Comparison of ENCODE assay signal across 8 cellular contexts in the genomic region with DNA sequence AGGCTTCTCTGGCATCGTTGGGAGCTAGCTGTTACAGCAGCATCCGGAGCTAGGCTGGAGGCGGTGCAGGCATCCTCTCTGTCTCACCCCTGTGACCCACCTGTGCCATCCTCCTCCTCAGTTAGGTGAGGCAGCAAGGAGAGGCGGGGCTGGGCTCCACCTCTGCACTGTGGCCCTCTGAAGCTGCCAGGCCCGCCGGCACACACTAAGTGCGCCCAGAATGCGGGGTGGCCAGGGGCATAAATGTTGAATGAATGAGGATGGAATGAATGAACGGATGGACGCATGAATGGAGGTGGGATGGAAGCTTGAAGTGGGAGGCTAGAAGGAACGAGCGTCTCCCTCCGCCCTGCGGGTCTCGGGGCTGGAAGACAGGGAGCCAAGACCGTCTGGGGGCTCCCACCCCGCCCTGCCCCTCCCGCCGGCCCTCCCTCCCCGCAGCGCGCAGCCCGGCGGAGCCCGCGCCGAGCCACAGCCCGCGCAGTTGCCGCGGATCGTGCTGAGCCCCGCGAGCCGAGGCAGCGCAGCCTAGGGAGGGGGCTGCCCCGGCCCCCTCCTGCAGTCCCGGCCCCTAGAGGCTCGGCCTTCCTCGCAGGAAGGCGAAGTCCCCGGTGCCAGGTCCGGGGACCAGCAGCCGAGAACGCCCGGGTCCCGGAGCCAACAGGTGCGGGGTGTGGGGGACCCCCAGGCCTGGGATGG. TPM values are rescaled to one million over a fixed set of nuclear protein-coding genes. Genes with fewer than 3 reads are reported as not detected.
A peak's percentile ranks its signal among the peaks of the same experiment; 100 is the strongest.
DNase-seq lines count a peak whose midpoint lies in the region; ATAC-seq, FAIRE-seq and TF ChIP-seq lines count a peak whose summit lies in the region.
"Had no signal": no experiment of that assay in that cellular context is flagged by ENCODE, and none has a peak within 500 bp of the region (broad histone marks: within the 10 kb centered on the region; RNA-seq: fewer than 3 reads in every experiment).

A gene (plus strand): TSS at position 472 of the 699 bp plus-strand sequence. CDS start 1,504 bp downstream, outside the sequence.

- ATAC-seq in K562 (no peak), GM21576 (IDR thresholded peaks at IDR 0.05; ENCODE audit: unreplicated experiment) (no peak)

- no peak for DNase-seq in Jurkat, Clone E6-1 (ENCODE audit: low read depth, low spot score)
- DNase-seq in K562 (ENCODE audit: extremely low read depth in 1 of 4, low spot score in 3 of 4) (peak in 1 of 4 experiments; percentile 36), left kidney (ENCODE audit: low read depth, low spot score) (peak; percentile 43), pons (ENCODE audit: low spot score) (no peak), NCI-H1092 (lab: John Stamatoyannopoulos, UW) (no peak)

- WGBS in K562 (ENCODE audit: insufficient coverage, low coverage, missing lambda C conversion rate) = 4% methylated on average over 46 of the region's 48 CpGs

- no peak within 1 kb of the TSS for H3K4me2 ChIP-seq in K562 (ENCODE audit: insufficient read depth, low read length)

- H3K9me1 ChIP-seq in K562 (ENCODE audit: control insufficient read depth, insufficient read depth, low read length) = no peaks in the 10 kb centered on the region

- H3K4me3 ChIP-seq in Jurkat, Clone E6-1 (ENCODE audit: low read length) = peak within 1 kb of the TSS; percentile 45
- peak within 1 kb of the TSS; percentile 14; the same call in 1 of the 2 replicates for H3K4me3 ChIP-seq in K562
- H3K4me3 ChIP-seq in subcutaneous abdominal adipose tissue (ENCODE audit: low read depth in 1 of 5, low read length in 5 of 5) = peak within 1 kb of the TSS in 4 of 5 donors; percentile 30 to 60 (median 56)

- H3K36me3 ChIP-seq in K562 (ENCODE audit: control insufficient read depth, insufficient read depth, low read length) (no peaks in the 10 kb centered on the region), subcutaneous abdominal adipose tissue (ENCODE audit: control insufficient read depth in 5 of 5, insufficient read depth in 5 of 5, low read length in 5 of 5) (no peaks in the 10 kb centered on the region)

- H3K4me1 ChIP-seq in K562 (replicated peaks in 1 of 2; ENCODE audit: control insufficient read depth in 2 of 2, insufficient read depth in 2 of 2, low read length in 2 of 2) = peaks cover 0 to 19% of the 10 kb centered on the region in 2 experiments; a peak in 2 of 5 replicates
- peaks cover 1 to 43% (median 14%) of the 10 kb centered on the region in 5 donors for H3K4me1 ChIP-seq in subcutaneous abdominal adipose tissue (ENCODE audit: control insufficient read depth in 5 of 5, insufficient read depth in 5 of 5, low read length in 5 of 5)

- intact Hi-C loops in K562 (cut with micrococcal nuclease) = no loop called here

- H2AFZ ChIP-seq in K562 (ENCODE audit: low read depth, low read length) = no peak within 1 kb of the TSS

- no peak for FAIRE-seq in K562 (lab: Jason Lieb, UNC)
- FAIRE-seq: islet of Langerhans had no signal

- H3K9ac ChIP-seq in K562 (ENCODE audit: insufficient read depth in 1 of 2, low read depth in 2 of 2, low read length in 2 of 2) (no peak within 1 kb of the TSS), subcutaneous abdominal adipose tissue (ENCODE audit: low read length in 5 of 5) (peak within 1 kb of the TSS in 2 of 5 donors; percentile 34 to 44)

- H3K27ac ChIP-seq in K562 (ENCODE audit: extremely low read depth, low read depth, low read length) = no peak within 1 kb of the TSS
- H3K27ac ChIP-seq in subcutaneous abdominal adipose tissue (ENCODE audit: low read depth, low read length) = no peak within 1 kb of the TSS

- BruUV-seq in K562 (replicated peaks; lab: Mats Ljungman, UMichigan) = no TSS peak

- POLR2A ChIA-PET in K562 (lab: Yijun Ruan, JAX) = interaction anchor here (0.5 to 1.2 kb wide), 4 partner anchors 9 to 468 kb away, joined by 3 to 4 read pairs (median 3); no protein-coding TSS in a partner anchor

- no peak for TF ChIP-seq EP300 in K562 (IDR thresholded peaks at IDR 0.05; ENCODE audit: low read length)

- TF ChIP-seq RAD21 in K562 (CRISPR knock-in tag; conservative IDR thresholded peaks at IDR 0.05 in 1 of 2, IDR thresholded peaks at IDR 0.05 in 1 of 2) = no peak

- no peaks in the 10 kb centered on the region for H3K79me2 ChIP-seq in K562 (ENCODE audit: control insufficient read depth, insufficient read depth, low read length)

- CTCF ChIA-PET in K562 (lab: Yijun Ruan, JAX; ENCODE audit: low intra/inter-chr PET ratio) = interaction anchor here (0.6 to 1.5 kb wide), 3 partner anchors 18 to 696 kb away, joined by 3 to 6 read pairs (median 3); no protein-coding TSS in a partner anchor

- H3K9me3 ChIP-seq in K562 (replicated peaks; ENCODE audit: control insufficient read depth, insufficient read depth, low read depth, low read length) (no peaks in the 10 kb centered on the region), subcutaneous abdominal adipose tissue (ENCODE audit: control insufficient read depth in 5 of 5, low read length in 5 of 5) (no peaks in the 10 kb centered on the region)

- in situ Hi-C loops in K562 (cut with MboI) = no loop called here

- no peak for TF ChIP-seq POLR2A in K562 (conservative IDR thresholded peaks at IDR 0.05)

- no peak for TF ChIP-seq CTCF in K562 (IDR thresholded peaks at IDR 0.05 in 2 of 3, conservative IDR thresholded peaks at IDR 0.05 in 1 of 3; ENCODE audit: insufficient read depth in 2 of 3, low read depth in 1 of 3, low read length in 3 of 3)

- peaks cover 30 to 71% of the 10 kb centered on the region in 2 experiments for H3K27me3 ChIP-seq in K562 (ENCODE audit: control insufficient read depth in 2 of 2, insufficient read depth in 2 of 2, low read length in 2 of 2)
- peaks cover 5 to 25% (median 14%) of the 10 kb centered on the region in 5 donors for H3K27me3 ChIP-seq in subcutaneous abdominal adipose tissue (ENCODE audit: control insufficient read depth in 5 of 5, insufficient read depth in 4 of 5, low read length in 5 of 5)

- peaks cover 24% of the 10 kb centered on the region for H4K20me1 ChIP-seq in K562 (replicated peaks; ENCODE audit: control insufficient read depth, insufficient read depth, low read length)

TF ChIP-seq in K562, 482 proteins besides CTCF, POLR2A, EP300 and RAD21:
- no peak for TF ChIP-seq ZNF77 (CRISPR knock-in tag; IDR thresholded peaks at IDR 0.05)
- no peak for TF ChIP-seq ARID1B (IDR thresholded peaks at IDR 0.05)
- TF ChIP-seq ZNF436 (CRISPR knock-in tag; IDR thresholded peaks at IDR 0.05) = no peak
- TF ChIP-seq, protein P1, sequence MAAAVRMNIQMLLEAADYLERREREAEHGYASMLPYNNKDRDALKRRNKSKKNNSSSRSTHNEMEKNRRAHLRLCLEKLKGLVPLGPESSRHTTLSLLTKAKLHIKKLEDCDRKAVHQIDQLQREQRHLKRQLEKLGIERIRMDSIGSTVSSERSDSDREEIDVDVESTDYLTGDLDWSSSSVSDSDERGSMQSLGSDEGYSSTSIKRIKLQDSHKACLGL (CRISPR knock-in tag; IDR thresholded peaks at IDR 0.05; ENCODE audit: borderline replicate concordance, poor library complexity, severe bottlenecking) = no peak
- no peak for TF ChIP-seq ETV1 (tag; conservative IDR thresholded peaks at IDR 0.05; ENCODE audit: low read depth)
- no peak for TF ChIP-seq MTA1 (IDR thresholded peaks at IDR 0.05; ENCODE audit: borderline replicate concordance)
- TF ChIP-seq, protein P2, sequence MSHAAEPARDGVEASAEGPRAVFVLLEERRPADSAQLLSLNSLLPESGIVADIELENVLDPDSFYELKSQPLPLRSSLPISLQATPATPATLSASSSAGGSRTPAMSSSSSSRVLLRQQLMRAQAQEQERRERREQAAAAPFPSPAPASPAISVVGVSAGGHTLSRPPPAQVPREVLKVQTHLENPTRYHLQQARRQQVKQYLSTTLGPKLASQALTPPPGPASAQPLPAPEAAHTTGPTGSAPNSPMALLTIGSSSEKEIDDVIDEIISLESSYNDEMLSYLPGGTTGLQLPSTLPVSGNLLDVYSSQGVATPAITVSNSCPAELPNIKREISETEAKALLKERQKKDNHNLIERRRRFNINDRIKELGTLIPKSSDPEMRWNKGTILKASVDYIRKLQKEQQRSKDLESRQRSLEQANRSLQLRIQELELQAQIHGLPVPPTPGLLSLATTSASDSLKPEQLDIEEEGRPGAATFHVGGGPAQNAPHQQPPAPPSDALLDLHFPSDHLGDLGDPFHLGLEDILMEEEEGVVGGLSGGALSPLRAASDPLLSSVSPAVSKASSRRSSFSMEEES (CRISPR knock-in tag; IDR thresholded peaks at IDR 0.05) = no peak
- no peak for TF ChIP-seq ATF1 (CRISPR knock-in tag; IDR thresholded peaks at IDR 0.05)
- no peak for TF ChIP-seq ATF1 (tag; IDR thresholded peaks at IDR 0.05)
- no peak for TF ChIP-seq HMGN3 (IDR thresholded peaks at IDR 0.05; ENCODE audit: borderline replicate concordance, extremely low read depth, insufficient read length, low read depth, low read length)

RNA-seq across cellular contexts. Expression of the gene that starts here (rescaled TPM):
- not detected for polyA plus RNA-seq in Jurkat, Clone E6-1 (2012; ENCODE audit: insufficient read depth, insufficient read length)
- total RNA-seq in K562 (2011; cell fraction: chromatin; rRNA removed; ENCODE audit: low replicate concordance) = not detected in 2 replicates
- total RNA-seq in K562 (2011; cell fraction: nucleolus; rRNA removed) = not detected in 2 replicates
- total RNA-seq in K562 (2011; cell fraction: nucleoplasm; rRNA removed) = not detected in 2 replicates
- total RNA-seq in K562 (2014; rRNA removed) (not detected in 2 replicates), K562 (2014; rRNA removed; fragmentation: Illumina TruSeq; extraction: Trizol) (not detected in 2 replicates), K562 (2015; rRNA removed; fragmentation: Illumina TruSeq; extraction: Trizol) (not detected in 2 replicates), K562 (2021) (not detected in 2 replicates)
- polyA plus RNA-seq in K562 (2011; rRNA removed) (not detected in 2 replicates), K562 (2014; fragmentation: Illumina TruSeq; extraction: Trizol) (not detected in 2 replicates), K562 (2014; fragmentation: Nextera tagmentation; extraction: Ambion mirVana) (not detected), K562 (2014; rRNA removed) (not detected in 2 replicates)
- not detected in 2 replicates for polyA plus RNA-seq in K562 (2011; cell fraction: cytosol; rRNA removed)
- not detected in 2 replicates for polyA plus RNA-seq in K562 (2011; cell fraction: nucleus; rRNA removed)
- not detected in 2 replicates for polyA plus RNA-seq in K562 (2012)
- not detected in 2 replicates for polyA minus RNA-seq in K562 (2011; rRNA and poly(A)+ RNA removed)
- not detected in 2 replicates for polyA minus RNA-seq in K562 (2011; cell fraction: cytosol; rRNA and poly(A)+ RNA removed)
- polyA minus RNA-seq in K562 (2011; cell fraction: nucleus; rRNA and poly(A)+ RNA removed) = not detected in 2 replicates
